In the genomic region with DNA sequence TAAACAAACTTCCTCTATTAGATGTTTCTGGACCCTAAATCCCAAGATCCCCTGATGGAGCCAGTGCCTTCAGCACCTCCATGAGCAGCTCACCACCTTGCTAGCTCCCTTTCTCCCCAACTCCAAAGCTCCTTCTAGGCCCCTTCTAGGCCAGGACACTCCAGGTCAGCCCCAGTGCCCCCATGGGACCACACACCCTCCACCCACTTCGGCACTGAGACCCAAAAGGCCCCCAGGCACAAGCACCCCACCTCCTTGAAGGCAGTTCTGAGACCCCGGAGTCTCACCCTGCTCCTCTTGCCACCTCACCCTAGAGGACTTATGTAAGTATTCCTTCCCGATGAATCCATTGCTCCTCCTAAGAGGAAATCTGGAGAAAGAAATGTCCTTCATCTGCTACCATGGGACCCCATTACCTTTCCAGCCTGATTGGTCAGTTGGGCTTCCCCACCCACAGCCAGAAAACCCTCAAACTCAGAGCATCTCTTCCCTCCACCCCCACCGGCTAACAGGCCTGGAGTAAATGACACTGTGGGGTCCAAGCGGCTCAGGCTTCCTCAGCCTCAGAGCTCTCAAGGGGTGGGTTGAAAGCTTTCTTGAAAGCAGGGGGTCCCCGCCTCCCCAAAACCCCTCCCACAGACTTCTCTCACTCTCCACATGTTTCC, we compare ENCODE assay signal across 24 cellular contexts. TPM values are rescaled to one million over a fixed set of nuclear protein-coding genes. Genes with fewer than 3 reads are reported as not detected.
DNase-seq lines count a peak whose midpoint lies in the region; ATAC-seq and TF ChIP-seq lines count a peak whose summit lies in the region.
"Had no signal": no experiment of that assay in that cellular context is flagged by ENCODE, and none has a peak within 500 bp of the region (broad histone marks: within the 10 kb centered on the region; RNA-seq: fewer than 3 reads in every experiment).

No MANE protein-coding gene starts in this region.

- ATAC-seq in heart right ventricle (no peak), Right ventricle myocardium superior (ENCODE audit: poor library complexity) (no peak)
- ATAC-seq: naive thymus-derived CD8-positive, alpha-beta T cell; stimulated activated naive CD8-positive, alpha-beta T cell treated with anti-CD3 and anti-CD28 coated beads, Interleukin-15, Interleukin-2, amounts not matched to agents 100 U/mL and 50 U/mL, for 24 hours; T-helper 17 cell had no signal

- no peaks in the 10 kb centered on the region for H3K36me3 ChIP-seq in heart right ventricle
- no peaks in the 10 kb centered on the region for H3K36me3 ChIP-seq in fibroblast of lung (ENCODE audit: control insufficient read depth, insufficient read depth, low read length)
- H3K36me3 ChIP-seq in sigmoid colon: no peaks in the 10 kb centered on the region
- no peaks in the 10 kb centered on the region for H3K36me3 ChIP-seq in vagina
- no peaks in the 10 kb centered on the region for H3K36me3 ChIP-seq in spleen
- H3K36me3 ChIP-seq: BLaER1 treated with 17β-estradiol and CSF1 and Interleukin-3, amounts not matched to agents 10 nM and 100 nM; brain microvascular endothelial cell; colonic mucosa; MG63; Peyer's patch had no signal

- H3K4me2 ChIP-seq in fibroblast of lung (ENCODE audit: extremely low read depth, insufficient read depth, low read length): no peak overlapping the region
- H3K4me2 ChIP-seq: BLaER1 treated with 17β-estradiol and CSF1 and Interleukin-3, amounts not matched to agents 10 nM and 100 nM had no signal

- H2AFZ ChIP-seq in fibroblast of lung (ENCODE audit: low read length): no peak overlapping the region

- H3K27me3 ChIP-seq in heart right ventricle: peaks cover 0 to 16% (median 0%) of the 10 kb centered on the region in 7 donors
- H3K27me3 ChIP-seq in fibroblast of lung (ENCODE audit: control insufficient read depth, insufficient read depth, low read length): no peaks in the 10 kb centered on the region
- H3K27me3 ChIP-seq in sigmoid colon: no peaks in the 10 kb centered on the region
- no peaks in the 10 kb centered on the region for H3K27me3 ChIP-seq in vagina
- H3K27me3 ChIP-seq in spleen (replicated peaks in 1 of 7): peaks cover 0 to 27% (median 6%) of the 10 kb centered on the region in 7 donors
- H3K27me3 ChIP-seq: brain microvascular endothelial cell, MG63, Peyer's patch had no signal

- H3K4me3 ChIP-seq in heart right ventricle (no peak overlapping the region), fibroblast of lung (replicated peaks in 1 of 4; ENCODE audit: control extremely low read depth in 1 of 4, insufficient read depth in 1 of 4, low read depth in 3 of 4, low read length in 4 of 4) (no peak overlapping the region), sigmoid colon (no peak overlapping the region), vagina (no peak overlapping the region), spleen (no peak overlapping the region)
- H3K4me3 ChIP-seq: BLaER1 treated with 17β-estradiol and CSF1 and Interleukin-3, amounts not matched to agents 10 nM and 100 nM; colonic mucosa; MG63; Peyer's patch; SK-N-MC had no signal

- H4K20me1 ChIP-seq in fibroblast of lung (ENCODE audit: control insufficient read depth, extremely low read depth, insufficient read depth, low read length): no peaks in the 10 kb centered on the region

- TF ChIP-seq POLR2A in sigmoid colon (IDR thresholded peaks at IDR 0.05): no peak
- TF ChIP-seq POLR2A in vagina (IDR thresholded peaks at IDR 0.05): no peak
- no peak for TF ChIP-seq POLR2A in spleen (IDR thresholded peaks at IDR 0.05)

- intact Hi-C loops in heart right ventricle (cut with DNase I) (no loop called here), Right ventricle myocardium superior (cut with DNase I) (no loop called here), sigmoid colon (cut with DNase I) (no loop called here), vagina (cut with DNase I) (no loop called here), spleen (cut with DNase I; ENCODE audit: low total_unique reads) (no loop called here)

- no peaks in the 10 kb centered on the region for H3K79me2 ChIP-seq in fibroblast of lung (ENCODE audit: control insufficient read depth, insufficient read depth, low read length)

- H3K9me3 ChIP-seq in heart right ventricle: no peaks in the 10 kb centered on the region
- no peaks in the 10 kb centered on the region for H3K9me3 ChIP-seq in fibroblast of lung (ENCODE audit: control insufficient read depth, insufficient read depth, low read depth, low read length)
- no peaks in the 10 kb centered on the region for H3K9me3 ChIP-seq in sigmoid colon
- no peaks in the 10 kb centered on the region for H3K9me3 ChIP-seq in vagina
- no peaks in the 10 kb centered on the region for H3K9me3 ChIP-seq in spleen
- H3K9me3 ChIP-seq: BLaER1 treated with 17β-estradiol and CSF1 and Interleukin-3, amounts not matched to agents 10 nM and 100 nM; colonic mucosa; MG63; Peyer's patch had no signal

- no peak for TF ChIP-seq CTCF in heart right ventricle (IDR thresholded peaks at IDR 0.05)
- no peak for TF ChIP-seq CTCF in fibroblast of lung (conservative IDR thresholded peaks at IDR 0.05 in 1 of 2, IDR thresholded peaks at IDR 0.05 in 1 of 2; ENCODE audit: low read depth in 1 of 2, low read length in 2 of 2)
- TF ChIP-seq CTCF in sigmoid colon (IDR thresholded peaks at IDR 0.05): no peak
- TF ChIP-seq CTCF in vagina (IDR thresholded peaks at IDR 0.05): no peak
- no peak for TF ChIP-seq CTCF in spleen (IDR thresholded peaks at IDR 0.05 in 8 of 11, conservative IDR thresholded peaks at IDR 0.05 in 3 of 11)

- 92 to 93% methylated on average over 6 of the region's 6 CpGs for WGBS in heart right ventricle, 2 donors
- WGBS in sigmoid colon, 2 donors: 89 to 90% methylated on average over 6 of the region's 6 CpGs
- WGBS in spleen, 5 donors: 83 to 97% (median 90%) methylated on average over 6 of the region's 6 CpGs

- H3K9ac ChIP-seq in fibroblast of lung (ENCODE audit: insufficient read depth, low read length): no peak overlapping the region
- H3K9ac ChIP-seq: BLaER1 treated with 17β-estradiol and CSF1 and Interleukin-3, amounts not matched to agents 10 nM and 100 nM had no signal

- H3K27ac ChIP-seq in heart right ventricle: peak overlapping the region in 8 of 10 donors; percentile 47 to 97 (median 66)
- H3K27ac ChIP-seq in fibroblast of lung (ENCODE audit: insufficient read depth, low read length): peak overlapping the region; percentile 32
- peak overlapping the region; percentile 86 to 97 (median 90) for H3K27ac ChIP-seq in sigmoid colon
- H3K27ac ChIP-seq in vagina: peak overlapping the region; percentile 96
- H3K27ac ChIP-seq in spleen: peak overlapping the region in 3 of 8 donors; percentile 82 to 87 (median 83)
- H3K27ac ChIP-seq: BLaER1 treated with 17β-estradiol and CSF1 and Interleukin-3, amounts not matched to agents 10 nM and 100 nM; colonic mucosa; SK-N-MC had no signal

- TF ChIP-seq EP300 in sigmoid colon (IDR thresholded peaks at IDR 0.05): no peak

- H3K4me1 ChIP-seq in heart right ventricle (peaks cover 23 to 75% (median 36%) of the 10 kb centered on the region in 9 donors), fibroblast of lung (ENCODE audit: control insufficient read depth, extremely low read depth, insufficient read depth, low read length) (peaks cover 21% of the 10 kb centered on the region), sigmoid colon (peaks cover 0 to 54% (median 52%) of the 10 kb centered on the region in 4 donors), vagina (peaks cover 37% of the 10 kb centered on the region), spleen (peaks cover 0 to 54% (median 27%) of the 10 kb centered on the region in 6 donors)
- H3K4me1 ChIP-seq: colonic mucosa, Peyer's patch had no signal

- no peak for DNase-seq in heart right ventricle
- DNase-seq in Right ventricle myocardium superior: no peak
- no peak for DNase-seq in fibroblast of lung (ENCODE audit: low read depth in 2 of 2)
- DNase-seq in sigmoid colon: peak; percentile 46
- DNase-seq in vagina (ENCODE audit: extremely low spot score in 2 of 2): no peak
- DNase-seq in activated CD4-positive, alpha-beta T cell treated with anti-CD3 and anti-CD28 coated beads, Interleukin-2, amount 50 U/mL, for 48 hours: no peak
- DNase-seq in middle frontal gyrus (ENCODE audit: extremely low spot score, low spot score): no peak
- DNase-seq in spleen: no peak
- DNase-seq: activated CD4-positive, alpha-beta T cell treated with anti-CD3 and anti-CD28 coated beads for 48 hours; activated naive CD8-positive, alpha-beta T cell treated with anti-CD3 and anti-CD28 coated beads, Interleukin-2, amount 10 ng/mL, durations not matched to agents 7 days and 5 days; Calu3; colonic mucosa; H9; naive thymus-derived CD8-positive, alpha-beta T cell; NCI-H1436; NCI-H510A treated with DMSO at 0.1 percent for 48 hours; NK-92 treated with Interleukin-12 subunit alpha and Interleukin-12 subunit beta, amount 100 ng/mL, for 24 hours; stimulated activated naive CD8-positive, alpha-beta T cell treated with anti-CD3 and anti-CD28 coated beads, Interleukin-15, Interleukin-2, amounts not matched to agents 100 U/mL and 50 U/mL, for 24 hours; T-helper 17 cell had no signal

RNA-seq across cellular contexts. Expression of gene ARMC9, which starts 9.8 kb away (rescaled TPM):
- total RNA-seq in heart right ventricle (1 to 10 TPM; 1.6 to 6.8 (median 2.4) TPM), Right ventricle myocardium superior (0.89 TPM), fibroblast of lung (60.4 and 153 TPM in 2 replicates), sigmoid colon (10 to 100 TPM; 24.3 to 95.3 (median 52.7) TPM), vagina (16.0 TPM), spleen (1 to 10 TPM; 2.9 to 8.9 (median 4.9) TPM)
- polyA plus RNA-seq in heart right ventricle (1 to 10 TPM; 1.7 to 2.0 TPM), fibroblast of lung (68.4 and 114 TPM in 2 replicates), sigmoid colon (1 to 10 TPM; 2.4 to 8.2 (median 3.0) TPM), spleen (1 to 10 TPM in 2 of 3 donors, under 1 TPM in 1; 0.83 to 2.5 (median 2.2) TPM)
- polyA plus RNA-seq in fibroblast of lung (2012): 43.9 and 84.4 TPM in 2 replicates
- 120 and 131 TPM in 2 replicates for polyA minus RNA-seq in fibroblast of lung (ENCODE audit: low replicate concordance)
